3 cellular contexts compared by ENCODE assay signal in the genomic region with DNA sequence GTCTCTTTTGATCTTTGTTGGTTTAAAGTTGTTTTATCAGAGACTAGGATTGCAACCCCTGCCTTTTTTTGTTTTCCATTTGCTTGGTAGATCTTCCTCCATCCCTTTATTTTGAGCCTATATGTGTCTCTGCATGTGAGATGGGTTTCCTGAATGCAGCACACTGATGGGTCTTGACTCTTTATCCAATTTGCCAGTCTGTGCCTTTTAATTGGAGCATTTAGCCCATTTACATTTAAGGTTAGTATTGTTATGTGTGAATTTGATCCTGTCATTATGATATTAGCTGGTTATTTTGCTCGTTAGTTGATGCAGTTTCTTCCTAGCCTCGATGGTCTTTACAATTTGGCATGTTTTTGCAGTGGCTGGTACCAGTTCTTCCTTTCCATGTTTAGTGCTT. TPM values are rescaled to one million over a fixed set of nuclear protein-coding genes. Genes with fewer than 3 reads are reported as not detected.
"Had no signal": no experiment of that assay in that cellular context is flagged by ENCODE, and none has a peak within 500 bp of the region (broad histone marks: within the 10 kb centered on the region; RNA-seq: fewer than 3 reads in every experiment).

No MANE protein-coding gene starts in this region.

RNA-seq across cellular contexts. Expression of a gene that starts 23.6 kb away (rescaled TPM):
- total RNA-seq: dermis blood vessel endothelial cell, endothelial cell of umbilical vein, epithelial cell of proximal tubule had no signal
